ENCODE assay signal across 10 cellular contexts in genomic region chr5:151212361-151212899, GRCh38. TPM values are rescaled to one million over a fixed set of nuclear protein-coding genes. Genes with fewer than 3 reads are reported as not detected.
DNase-seq lines count a peak whose midpoint lies in the region; ATAC-seq and TF ChIP-seq lines count a peak whose summit lies in the region.
"Had no signal": no experiment of that assay in that cellular context is flagged by ENCODE, and none has a peak within 500 bp of the region (broad histone marks: within the 10 kb centered on the region; RNA-seq: fewer than 3 reads in every experiment).

No MANE protein-coding gene starts in this region.

- H3K27ac ChIP-seq in muscle layer of duodenum (ENCODE audit: low read length), result peak overlapping the region; percentile 46
- H3K27ac ChIP-seq: ovary had no signal

- no peaks in the 10 kb centered on the region for H3K9me3 ChIP-seq in muscle layer of duodenum (ENCODE audit: control insufficient read depth in 1 of 2, low read length in 2 of 2)
- H3K9me3 ChIP-seq: ovary had no signal

- intact Hi-C loops in CD14-positive monocyte (cut with micrococcal nuclease), result no loop called here
- intact Hi-C loops in activated B cell treated with CpG ODN at 0.5 μM for 24 hours (cut with micrococcal nuclease), result loop anchor here (5.0 kb wide), 2 partner anchors 545 to 800 kb away; partner anchors contain the start of genes ATOX1 and CD74

- CTCF ChIA-PET in activated B cell treated with CpG ODN at 0.5 μM for 24 hours (lab: Charles Lee), result interaction anchor here (1.0 to 3.1 kb wide), 11 partner anchors 9 to 146 kb away, joined by 3 to 15 read pairs (median 5); partner anchors contain the start of gene CCDC69

- no peak for DNase-seq in CD14-positive monocyte (ENCODE audit: low spot score)
- no peak for DNase-seq in activated B cell treated with CpG ODN at 0.5 μM for 24 hours
- no peak for DNase-seq in NCI-H2171 (lab: John Stamatoyannopoulos, UW)
- no peak for DNase-seq in middle frontal gyrus (ENCODE audit: extremely low spot score, low spot score)
- no peak for DNase-seq in DMS79 (lab: John Stamatoyannopoulos, UW)
- DNase-seq in mucosa of gallbladder (ENCODE audit: low spot score), result no peak
- DNase-seq: ovary had no signal

- peak; percentile 6 for ATAC-seq in GM19023 (IDR thresholded peaks at IDR 0.05; ENCODE audit: unreplicated experiment)
- no peak for ATAC-seq in activated B cell treated with CpG ODN at 0.5 μM for 24 hours (ENCODE audit: low read depth)
- ATAC-seq: WTC11 had no signal

- no peaks in the 10 kb centered on the region for H3K27me3 ChIP-seq in muscle layer of duodenum (ENCODE audit: low read depth, low read length)
- H3K27me3 ChIP-seq: ovary had no signal

- no peaks in the 10 kb centered on the region for H3K36me3 ChIP-seq in muscle layer of duodenum (ENCODE audit: control insufficient read depth in 1 of 2, insufficient read depth in 2 of 2, low read length in 2 of 2)
- H3K36me3 ChIP-seq: ovary had no signal

- H3K9me3 Mint-ChIP-seq in CD14-positive monocyte (peaks cover 0 to 2% (median 0%) of the 10 kb centered on the region in 7 donors), activated B cell treated with CpG ODN at 0.5 μM for 24 hours (no peaks in the 10 kb centered on the region)
- H3K9me3 Mint-ChIP-seq: WTC11 had no signal

- H3K36me3 Mint-ChIP-seq in CD14-positive monocyte (peaks cover 30 to 39% of the 10 kb centered on the region in 2 donors), activated B cell treated with CpG ODN at 0.5 μM for 24 hours (ENCODE audit: low read depth) (peaks cover 30% of the 10 kb centered on the region)
- H3K36me3 Mint-ChIP-seq: WTC11 had no signal

- H3K27me3 Mint-ChIP-seq in CD14-positive monocyte (ENCODE audit: low read depth in 3 of 3), result peaks cover 0 to 1% (median 0%) of the 10 kb centered on the region in 3 donors
- H3K27me3 Mint-ChIP-seq in activated B cell treated with CpG ODN at 0.5 μM for 24 hours, result no peaks in the 10 kb centered on the region

- no peak overlapping the region for H3K4me3 ChIP-seq in muscle layer of duodenum (ENCODE audit: low read depth in 1 of 2, low read length in 2 of 2)
- H3K4me3 ChIP-seq: ovary had no signal

- TF ChIP-seq CTCF in CD14-positive monocyte (IDR thresholded peaks at IDR 0.05), result no peak
- no peak for TF ChIP-seq CTCF in activated B cell treated with CpG ODN at 0.5 μM for 24 hours (IDR thresholded peaks at IDR 0.05)

- POLR2A ChIA-PET in activated B cell treated with CpG ODN at 0.5 μM for 24 hours (lab: Charles Lee), result interaction anchor here (0.5 to 8.3 kb wide), 21 partner anchors 11 to 801 kb away, joined by 3 to 222 read pairs (median 14); partner anchors contain the start of genes CCDC69, G3BP1 and GM2A

- peaks cover 88% of the 10 kb centered on the region for H3K4me1 Mint-ChIP-seq in CD14-positive monocyte
- peaks cover 96% of the 10 kb centered on the region for H3K4me1 Mint-ChIP-seq in activated B cell treated with CpG ODN at 0.5 μM for 24 hours

- H3K4me1 ChIP-seq in muscle layer of duodenum (ENCODE audit: control insufficient read depth in 1 of 2, insufficient read depth in 2 of 2, low read length in 2 of 2), result peaks cover 27 to 50% of the 10 kb centered on the region in 2 donors

- H3K4me3 Mint-ChIP-seq in CD14-positive monocyte, result peak overlapping the region; percentile 34 to 48
- peak overlapping the region; percentile 69 for H3K4me3 Mint-ChIP-seq in activated B cell treated with CpG ODN at 0.5 μM for 24 hours
- H3K4me3 Mint-ChIP-seq: WTC11 had no signal

- peak overlapping the region; percentile 50 to 100 (median 84) for H3K27ac Mint-ChIP-seq in CD14-positive monocyte
- peak overlapping the region; percentile 94 for H3K27ac Mint-ChIP-seq in activated B cell treated with CpG ODN at 0.5 μM for 24 hours
- H3K27ac Mint-ChIP-seq: WTC11 had no signal

RNA-seq across cellular contexts. Expression of gene CCDC69, which starts 11.5 kb away (rescaled TPM):
- polyA plus RNA-seq in CD14-positive monocyte, result 10 to 100 TPM; 68.4 to 84.1 TPM
- 98.9 and 109 TPM in 2 replicates for total RNA-seq in activated B cell treated with CpG ODN at 0.5 μM for 24 hours
- 36.0 TPM for total RNA-seq in mucosa of gallbladder

RNA-seq across cellular contexts. Expression of gene GM2A, which starts 40.6 kb away (rescaled TPM):
- polyA plus RNA-seq in CD14-positive monocyte, result 10 to 100 TPM; 28.0 to 57.9 TPM
- total RNA-seq in activated B cell treated with CpG ODN at 0.5 μM for 24 hours (51.3 and 53.1 TPM in 2 replicates), mucosa of gallbladder (38.1 TPM)

RNA-seq across cellular contexts. Expression of gene ANXA6, which starts 54.9 kb away (rescaled TPM):
- polyA plus RNA-seq in CD14-positive monocyte, result 100 to 1,000 TPM in 1 of 2 donors, 10 to 100 TPM in 1; 93.5 to 124 TPM
- total RNA-seq in activated B cell treated with CpG ODN at 0.5 μM for 24 hours (367 and 379 TPM in 2 replicates), mucosa of gallbladder (153 TPM)
